In the genomic region with DNA sequence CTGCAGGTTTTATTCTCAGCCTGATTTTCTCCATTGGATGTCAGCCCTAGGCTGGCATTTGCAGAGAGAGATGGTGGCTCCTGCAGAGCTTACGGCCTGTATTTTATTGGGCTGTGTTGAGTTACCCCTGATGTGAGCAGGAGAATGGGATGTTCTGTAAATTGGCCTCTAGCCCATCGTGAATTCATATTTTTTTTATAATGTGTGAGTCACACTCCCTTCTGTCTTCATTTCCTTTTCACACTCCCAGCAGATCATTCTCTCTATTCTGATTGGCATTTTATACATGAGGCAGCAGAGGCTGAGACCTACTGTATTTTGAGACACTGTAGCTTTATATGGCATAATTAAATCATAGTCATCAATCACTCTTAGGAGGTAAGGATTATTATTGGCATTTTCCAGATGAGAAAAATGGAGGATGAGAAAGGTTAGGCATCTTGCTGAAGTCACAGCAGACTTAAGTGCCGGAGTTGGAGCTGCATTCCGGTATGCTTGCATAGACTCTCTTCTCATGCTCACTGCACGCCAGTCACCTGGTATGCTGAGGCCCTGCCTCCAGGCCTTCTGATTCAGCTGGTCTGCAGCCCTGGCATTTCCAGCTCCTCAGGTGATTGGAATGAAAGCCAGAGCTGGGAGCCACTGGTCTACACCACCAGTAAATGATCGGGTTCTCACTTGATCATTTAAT, we compare ENCODE assay signal across 10 cellular contexts.
DNase-seq lines count a peak whose midpoint lies in the region; TF ChIP-seq lines count a peak whose summit lies in the region.
"Had no signal": no experiment of that assay in that cellular context is flagged by ENCODE, and none has a peak within 500 bp of the region (broad histone marks: within the 10 kb centered on the region; RNA-seq: fewer than 3 reads in every experiment).

No MANE protein-coding gene starts in this region.

- peak overlapping the region; percentile 78 for H3K27ac Mint-ChIP-seq in mesothelial cell of epicardium

- DNase-seq in AG10803 (ENCODE audit: low read depth) (peak; percentile 57), LoVo (ENCODE audit: low spot score) (peak; percentile 53), cerebellar nuclear complex (lab: John Stamatoyannopoulos, UW) (peak; percentile 32 to 62), mesothelial cell of epicardium (ENCODE audit: low spot score in 2 of 2, unreplicated experiment in 2 of 2) (no peak), NCI-H1436 treated with DMSO at 0.1 percent for 48 hours (lab: John Stamatoyannopoulos, UW) (no peak), SHP77 treated with DMSO at 0.1 percent for 48 hours (lab: John Stamatoyannopoulos, UW) (no peak)
- no peak for DNase-seq in NK-92 treated with Interleukin-12 subunit alpha and Interleukin-12 subunit beta, amount 100 ng/mL, for 24 hours (lab: John Stamatoyannopoulos, UW)
- no peak for DNase-seq in effector CD4-positive, alpha-beta T cell

- H3K4me3 ChIP-seq in AG10803 (ENCODE audit: low read length) = no peak overlapping the region
- H3K4me3 ChIP-seq: HAP-1, heart right ventricle had no signal

- no peaks in the 10 kb centered on the region for H3K9me3 Mint-ChIP-seq in mesothelial cell of epicardium

- peaks cover 35% of the 10 kb centered on the region for H3K4me1 Mint-ChIP-seq in mesothelial cell of epicardium

- H3K4me3 Mint-ChIP-seq in mesothelial cell of epicardium = no peak overlapping the region

- no peaks in the 10 kb centered on the region for H3K27me3 Mint-ChIP-seq in mesothelial cell of epicardium (ENCODE audit: low read depth)

- TF ChIP-seq CTCF in AG10803 (conservative IDR thresholded peaks at IDR 0.05; ENCODE audit: low read length) (no peak), mesothelial cell of epicardium (IDR thresholded peaks at IDR 0.05; ENCODE audit: unreplicated experiment) (no peak)

- H3K36me3 Mint-ChIP-seq in mesothelial cell of epicardium = no peaks in the 10 kb centered on the region

Comparison
In these comparisons a context has a peak if more than half of its experiments do, and no peak if none do; other contexts are left out.
1. DNase-seq: peak in AG10803 (single experiment), LoVo (single experiment) and cerebellar nuclear complex (2 of 2); none in mesothelial cell of epicardium (0 of 2), NK-92 treated with Interleukin-12 subunit alpha and Interleukin-12 subunit beta, amount 100 ng/mL, for 24 hours (single experiment), NCI-H1436 treated with DMSO at 0.1 percent for 48 hours (single experiment), SHP77 treated with DMSO at 0.1 percent for 48 hours (single experiment) and effector CD4-positive, alpha-beta T cell (single experiment).